In the genomic region with DNA sequence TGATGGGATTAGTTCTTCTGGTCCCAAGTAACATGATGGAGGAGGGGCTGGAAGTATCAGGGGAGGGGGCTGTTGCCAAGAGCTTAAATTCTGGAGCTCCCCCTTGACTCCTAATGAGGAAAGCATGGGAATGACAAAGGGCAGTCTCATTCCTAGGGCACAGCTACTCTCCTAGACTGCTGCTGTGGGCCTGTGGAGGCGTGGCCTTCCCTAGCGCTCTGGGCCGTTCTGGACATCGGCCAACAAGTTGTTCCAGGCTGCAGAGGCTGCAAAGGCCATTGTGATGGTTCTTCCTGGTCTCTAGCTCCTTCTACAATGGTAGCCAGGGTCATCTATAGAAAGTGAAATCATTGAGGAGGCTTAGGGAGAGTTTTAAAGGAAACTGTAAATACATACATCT, we compare ENCODE assay signal across 11 cellular contexts.
DNase-seq lines count a peak whose midpoint lies in the region; ATAC-seq and TF ChIP-seq lines count a peak whose summit lies in the region.
"Had no signal": no experiment of that assay in that cellular context is flagged by ENCODE, and none has a peak within 500 bp of the region (broad histone marks: within the 10 kb centered on the region; RNA-seq: fewer than 3 reads in every experiment).

No MANE protein-coding gene starts in this region.

- H3K27me3 ChIP-seq in osteoblast (ENCODE audit: insufficient read depth, low read length), result no peaks in the 10 kb centered on the region
- no peaks in the 10 kb centered on the region for H3K27me3 ChIP-seq in esophagus muscularis mucosa
- H3K27me3 ChIP-seq: ovary, testis had no signal

- DNase-seq in D341Med (ENCODE audit: low spot score) (peak; percentile 19), NCI-H1105 (lab: John Stamatoyannopoulos, UW) (peak; percentile 32), Right ventricle myocardium superior (peak; percentile 67), occipital lobe (lab: John Stamatoyannopoulos, UW) (peak; percentile 3), osteoblast (ENCODE audit: insufficient read length, low spot score, missing footprints) (no peak), GM19240 (ENCODE audit: insufficient read length, low spot score) (no peak), esophagus muscularis mucosa (ENCODE audit: extremely low spot score) (no peak)
- DNase-seq in activated CD4-positive, alpha-beta T cell treated with anti-CD3 and anti-CD28 coated beads for 48 hours, result no peak
- DNase-seq: NCI-H526, ovary, testis had no signal

- no peaks in the 10 kb centered on the region for H3K79me2 ChIP-seq in osteoblast (ENCODE audit: insufficient read depth, low read length)

- H3K36me3 ChIP-seq in osteoblast (ENCODE audit: insufficient read depth, low read length) (no peaks in the 10 kb centered on the region), esophagus muscularis mucosa (no peaks in the 10 kb centered on the region)
- H3K36me3 ChIP-seq: ovary had no signal

- H4K20me1 ChIP-seq in osteoblast (ENCODE audit: insufficient read depth, low read length), result no peaks in the 10 kb centered on the region

- no peak for TF ChIP-seq POLR2A in esophagus muscularis mucosa (IDR thresholded peaks at IDR 0.05; ENCODE audit: low read depth)

- H2AFZ ChIP-seq in osteoblast (ENCODE audit: low read length), result no peak overlapping the region

- TF ChIP-seq CTCF in osteoblast (IDR thresholded peaks at IDR 0.05; ENCODE audit: extremely low read depth, low read depth, low read length) (no peak), esophagus muscularis mucosa (IDR thresholded peaks at IDR 0.05) (no peak)

- H3K4me1 ChIP-seq in osteoblast (ENCODE audit: insufficient read depth, low read length) (no peaks in the 10 kb centered on the region), esophagus muscularis mucosa (peaks cover 0 to 14% (median 7%) of the 10 kb centered on the region in 4 donors)
- H3K4me1 ChIP-seq: testis had no signal

- H3K4me2 ChIP-seq in osteoblast (ENCODE audit: insufficient read depth, low read length), result no peak overlapping the region

- peak; percentile 58 for ATAC-seq in Right ventricle myocardium superior (ENCODE audit: poor library complexity)

- H3K9me3 ChIP-seq in osteoblast (ENCODE audit: low read depth, low read length) (no peaks in the 10 kb centered on the region), esophagus muscularis mucosa (no peaks in the 10 kb centered on the region)
- H3K9me3 ChIP-seq: ovary, testis had no signal

- no peak for TF ChIP-seq EP300 in esophagus muscularis mucosa (IDR thresholded peaks at IDR 0.05)

- 92% methylated on average over 4 of the region's 4 CpGs for WGBS in esophagus muscularis mucosa

- H3K4me3 ChIP-seq in osteoblast (ENCODE audit: insufficient read depth, low read length) (no peak overlapping the region), esophagus muscularis mucosa (no peak overlapping the region)
- H3K4me3 ChIP-seq: ovary, testis had no signal

- H3K27ac ChIP-seq in osteoblast (ENCODE audit: low read depth, low read length) (no peak overlapping the region), esophagus muscularis mucosa (replicated peaks in 1 of 4) (no peak overlapping the region)
- H3K27ac ChIP-seq: ovary, testis had no signal

- intact Hi-C loops in Right ventricle myocardium superior (cut with DNase I), result no loop called here
- intact Hi-C loops in esophagus muscularis mucosa (cut with DNase I), result no loop called here

Comparison
In these comparisons a context has a peak if more than half of its experiments do, and no peak if none do; other contexts are left out.
1. DNase-seq: peak in D341Med (single experiment), NCI-H1105 (single experiment), Right ventricle myocardium superior (single experiment) and occipital lobe (single experiment); none in osteoblast (single experiment), GM19240 (single experiment), activated CD4-positive, alpha-beta T cell treated with anti-CD3 and anti-CD28 coated beads for 48 hours (single experiment) and esophagus muscularis mucosa (single experiment).